Comparison of ENCODE assay signal across 11 cellular contexts in the genomic region with DNA sequence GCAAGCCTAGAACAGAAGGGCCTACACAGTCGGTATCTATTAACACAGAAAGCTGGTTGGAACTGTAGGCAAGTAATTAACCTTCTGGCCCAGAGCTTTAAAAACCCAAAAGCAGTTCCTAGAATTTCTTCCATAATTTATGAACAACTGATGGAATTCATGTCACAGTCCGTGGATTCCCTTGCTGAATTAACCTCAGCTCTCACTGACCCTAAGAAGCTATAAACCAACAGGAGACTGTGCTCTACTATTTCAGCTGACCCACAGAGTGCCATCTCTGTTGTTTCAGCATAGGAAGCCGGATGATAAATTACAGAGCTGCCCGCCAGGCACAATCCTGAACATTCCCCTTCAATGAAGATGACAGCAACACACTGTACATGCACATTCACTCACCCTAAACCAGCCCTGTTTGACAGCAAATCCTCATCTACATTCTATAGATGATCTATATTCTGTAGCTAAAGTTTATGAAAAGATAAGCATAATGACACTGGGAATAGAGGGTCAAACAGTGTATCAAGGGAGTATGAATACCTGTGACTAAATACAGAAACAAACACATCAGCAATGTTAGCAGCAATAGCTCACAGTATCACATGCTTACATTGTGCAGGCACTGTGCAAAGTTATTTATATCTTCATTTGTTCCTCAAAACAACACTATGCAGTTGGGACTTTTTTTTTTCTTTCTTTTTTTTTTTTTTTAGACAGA.
DNase-seq lines count a peak whose midpoint lies in the region; ATAC-seq and TF ChIP-seq lines count a peak whose summit lies in the region.
"Had no signal": no experiment of that assay in that cellular context is flagged by ENCODE, and none has a peak within 500 bp of the region (broad histone marks: within the 10 kb centered on the region; RNA-seq: fewer than 3 reads in every experiment).

No MANE protein-coding gene starts in this region.

- H3K27ac Mint-ChIP-seq in natural killer cell treated with Interleukin-12 subunit alpha and Interleukin-12 subunit beta and Interleukin-15 and Interleukin-18, amount 100 ng/mL, for 72 hours = no peak overlapping the region
- no peak overlapping the region for H3K27ac Mint-ChIP-seq in osteocyte (ENCODE audit: unreplicated experiment)

- no peak for TF ChIP-seq POLR2A in sigmoid colon (IDR thresholded peaks at IDR 0.05)

- no peak overlapping the region for H3K4me3 ChIP-seq in sigmoid colon
- H3K4me3 ChIP-seq: colonic mucosa, MG63 had no signal

- no peaks in the 10 kb centered on the region for H3K4me1 Mint-ChIP-seq in natural killer cell treated with Interleukin-12 subunit alpha and Interleukin-12 subunit beta and Interleukin-15 and Interleukin-18, amount 100 ng/mL, for 72 hours (ENCODE audit: low read depth in 2 of 2)
- H3K4me1 Mint-ChIP-seq in osteocyte (ENCODE audit: unreplicated experiment) = peaks cover 15% of the 10 kb centered on the region

- peaks cover 0 to 17% (median 9%) of the 10 kb centered on the region in 4 donors for H3K4me1 ChIP-seq in sigmoid colon
- H3K4me1 ChIP-seq: colonic mucosa had no signal

- 84 to 94% methylated on average over 4 of the region's 4 CpGs for WGBS in sigmoid colon, 2 donors

- H3K27ac ChIP-seq in sigmoid colon = peak overlapping the region in 2 of 4 donors; percentile 13 to 49
- H3K27ac ChIP-seq: colonic mucosa had no signal

- intact Hi-C loops in Right ventricle myocardium inferior (cut with DNase I) = loop anchor here (5.0 kb wide), 1 partner anchor 43 kb away; no protein-coding TSS in a partner anchor
- intact Hi-C loops in cardiac septum (cut with DNase I) = no loop called here
- intact Hi-C loops in sigmoid colon (cut with DNase I) = no loop called here

- H3K27me3 ChIP-seq in sigmoid colon = no peaks in the 10 kb centered on the region
- H3K27me3 ChIP-seq: colonic mucosa, MG63 had no signal

- no peaks in the 10 kb centered on the region for H3K36me3 Mint-ChIP-seq in natural killer cell treated with Interleukin-12 subunit alpha and Interleukin-12 subunit beta and Interleukin-15 and Interleukin-18, amount 100 ng/mL, for 72 hours
- H3K36me3 Mint-ChIP-seq in osteocyte (ENCODE audit: unreplicated experiment) = peaks cover 2% of the 10 kb centered on the region

- H3K9me3 ChIP-seq in sigmoid colon = no peaks in the 10 kb centered on the region
- H3K9me3 ChIP-seq: colonic mucosa, MG63 had no signal

- DNase-seq in Right ventricle myocardium inferior (ENCODE audit: missing footprints) = no peak
- no peak for DNase-seq in cardiac septum (ENCODE audit: low spot score)
- peak; percentile 68 for DNase-seq in RPMI8226
- no peak for DNase-seq in sigmoid colon
- DNase-seq in islet precursor cell = no peak
- no peak for DNase-seq in natural killer cell treated with Interleukin-12 subunit alpha and Interleukin-12 subunit beta and Interleukin-15 and Interleukin-18, amount 100 ng/mL, for 72 hours (ENCODE audit: low spot score)
- DNase-seq in osteocyte (ENCODE audit: extremely low spot score, unreplicated experiment) = no peak
- DNase-seq: colonic mucosa, MG63 had no signal

- H3K36me3 ChIP-seq in sigmoid colon = no peaks in the 10 kb centered on the region
- H3K36me3 ChIP-seq: colonic mucosa, MG63 had no signal

- ATAC-seq in Right ventricle myocardium inferior = peak; percentile 95
- peak; percentile 82 for ATAC-seq in HG02763 (IDR thresholded peaks at IDR 0.05; ENCODE audit: unreplicated experiment)
- no peak for ATAC-seq in natural killer cell treated with Interleukin-12 subunit alpha and Interleukin-12 subunit beta and Interleukin-15 and Interleukin-18, amount 100 ng/mL, for 72 hours
- ATAC-seq: sciatic nerve had no signal

- TF ChIP-seq CTCF in sigmoid colon (IDR thresholded peaks at IDR 0.05) = no peak
- TF ChIP-seq CTCF in osteocyte (IDR thresholded peaks at IDR 0.05) = no peak

- H3K27me3 Mint-ChIP-seq in natural killer cell treated with Interleukin-12 subunit alpha and Interleukin-12 subunit beta and Interleukin-15 and Interleukin-18, amount 100 ng/mL, for 72 hours = no peaks in the 10 kb centered on the region
- no peaks in the 10 kb centered on the region for H3K27me3 Mint-ChIP-seq in osteocyte (ENCODE audit: unreplicated experiment)

- peaks cover 2% of the 10 kb centered on the region for H3K9me3 Mint-ChIP-seq in natural killer cell treated with Interleukin-12 subunit alpha and Interleukin-12 subunit beta and Interleukin-15 and Interleukin-18, amount 100 ng/mL, for 72 hours
- no peaks in the 10 kb centered on the region for H3K9me3 Mint-ChIP-seq in osteocyte (ENCODE audit: unreplicated experiment)

- H3K4me3 Mint-ChIP-seq in natural killer cell treated with Interleukin-12 subunit alpha and Interleukin-12 subunit beta and Interleukin-15 and Interleukin-18, amount 100 ng/mL, for 72 hours = no peak overlapping the region
- H3K4me3 Mint-ChIP-seq in osteocyte (ENCODE audit: unreplicated experiment) = no peak overlapping the region

- TF ChIP-seq EP300 in sigmoid colon (IDR thresholded peaks at IDR 0.05) = no peak

Comparison
In these comparisons a context has a peak if more than half of its experiments do, and no peak if none do; other contexts are left out.
1. ATAC-seq: peak in Right ventricle myocardium inferior (single experiment) and HG02763 (single experiment); none in natural killer cell treated with Interleukin-12 subunit alpha and Interleukin-12 subunit beta and Interleukin-15 and Interleukin-18, amount 100 ng/mL, for 72 hours (0 of 2).